ENCODE assay signal across 9 cellular contexts in genomic region chr11:61627831-61628753, GRCh38. TPM values are rescaled to one million over a fixed set of nuclear protein-coding genes. Genes with fewer than 3 reads are reported as not detected.
DNase-seq lines count a peak whose midpoint lies in the region; ATAC-seq, FAIRE-seq and TF ChIP-seq lines count a peak whose summit lies in the region.
"Had no signal": no experiment of that assay in that cellular context is flagged by ENCODE, and none has a peak within 500 bp of the region (broad histone marks: within the 10 kb centered on the region; RNA-seq: fewer than 3 reads in every experiment).

No MANE protein-coding gene starts in this region.

- H3K9me3 ChIP-seq in OCI-LY7 (ENCODE audit: low read length), result no peaks in the 10 kb centered on the region
- H3K9me3 ChIP-seq in astrocyte (ENCODE audit: insufficient read depth, low read depth, low read length), result no peaks in the 10 kb centered on the region
- H3K9me3 ChIP-seq in hepatocyte (ENCODE audit: low read depth), result no peaks in the 10 kb centered on the region

- no peak for FAIRE-seq in astrocyte (lab: Jason Lieb, UNC)

- intact Hi-C loops in OCI-LY7 (cut with micrococcal nuclease; ENCODE audit: unreplicated experiment), result no loop called here

- H4K20me1 ChIP-seq in OCI-LY7 (ENCODE audit: insufficient read depth, low read length), result no peaks in the 10 kb centered on the region
- H4K20me1 ChIP-seq in astrocyte (ENCODE audit: insufficient read depth, low read length), result no peaks in the 10 kb centered on the region
- no peaks in the 10 kb centered on the region for H4K20me1 ChIP-seq in hepatocyte (ENCODE audit: insufficient read depth, poor library complexity, severe bottlenecking)

- DNase-seq in Caki2 (ENCODE audit: low read depth) (peak; percentile 28), HPDE6-E6E7 (ENCODE audit: extremely low spot score) (peak; percentile 71), OCI-LY7 (ENCODE audit: low spot score) (peak; percentile 31), astrocyte (ENCODE audit: low read depth) (peak; percentile 40), hepatocyte (ENCODE audit: low spot score) (peak; percentile 89)
- DNase-seq in stimulated activated CD4-positive, alpha-beta T cell treated with anti-CD3 and anti-CD28 coated beads, Interleukin-12 subunit alpha, Interleukin-12 subunit beta, amount 100 ng/mL, for 48 hours (ENCODE audit: low read depth in 2 of 3, low spot score in 1 of 3), result peak; percentile 11 to 41 (median 27)

- no peaks in the 10 kb centered on the region for H3K27me3 ChIP-seq in astrocyte (ENCODE audit: insufficient read depth, low read length)
- no peaks in the 10 kb centered on the region for H3K27me3 ChIP-seq in hepatocyte

- H3K36me3 ChIP-seq in OCI-LY7 (ENCODE audit: insufficient read depth, low read length) (no peaks in the 10 kb centered on the region), astrocyte (ENCODE audit: insufficient read depth, low read length) (no peaks in the 10 kb centered on the region), hepatocyte (replicated peaks; ENCODE audit: insufficient read depth, low read depth) (no peaks in the 10 kb centered on the region)

- no peak overlapping the region for H3K4me2 ChIP-seq in OCI-LY7 (ENCODE audit: low read length)
- H3K4me2 ChIP-seq in astrocyte (ENCODE audit: low read length), result no peak overlapping the region
- H3K4me2 ChIP-seq in hepatocyte, result no peak overlapping the region

- no peaks in the 10 kb centered on the region for H3K9me2 ChIP-seq in OCI-LY7 (ENCODE audit: insufficient read depth, low read length)
- H3K9me2 ChIP-seq in hepatocyte (replicated peaks; ENCODE audit: insufficient read depth), result no peaks in the 10 kb centered on the region

- H2AFZ ChIP-seq in OCI-LY7 (ENCODE audit: low read length) (no peak overlapping the region), astrocyte (ENCODE audit: low read depth, low read length) (no peak overlapping the region), hepatocyte (no peak overlapping the region)

- peak; percentile 79 for TF ChIP-seq CTCF in OCI-LY7 (conservative IDR thresholded peaks at IDR 0.05; ENCODE audit: low read length)
- peak; percentile 90 for TF ChIP-seq CTCF in astrocyte (IDR thresholded peaks at IDR 0.05; ENCODE audit: insufficient read depth, low read depth, low read length)
- TF ChIP-seq CTCF in hepatocyte (IDR thresholded peaks at IDR 0.05; ENCODE audit: poor library complexity), result peak; percentile 74

- 62% methylated on average over 15 of the region's 15 CpGs for WGBS in hepatocyte (ENCODE audit: low lambda C conversion rate, missing lambda C conversion rate)

- peaks cover 36% of the 10 kb centered on the region for H3K27me3 Mint-ChIP-seq in astrocyte (ENCODE audit: low read depth, unreplicated experiment)

- no peaks in the 10 kb centered on the region for H3K4me1 ChIP-seq in OCI-LY7 (ENCODE audit: insufficient read depth, low read length, poor library complexity, severe bottlenecking)
- peaks cover 14% of the 10 kb centered on the region for H3K4me1 ChIP-seq in astrocyte (ENCODE audit: insufficient read depth, low read length)
- peaks cover 30% of the 10 kb centered on the region for H3K4me1 ChIP-seq in hepatocyte (ENCODE audit: insufficient read depth)

- in situ Hi-C loops in Caki2 (cut with HindIII; ENCODE audit: low pct_unique_long_range_greater_than_20kb, low sequenced_read_pairs), result no loop called here

- H3K9ac ChIP-seq in astrocyte (ENCODE audit: low read length), result no peak overlapping the region

- peaks cover 24% of the 10 kb centered on the region for H3K4me1 Mint-ChIP-seq in astrocyte (ENCODE audit: low read depth, unreplicated experiment)

- H3K9me3 Mint-ChIP-seq in astrocyte (ENCODE audit: unreplicated experiment), result no peaks in the 10 kb centered on the region
- H3K9me3 Mint-ChIP-seq: natural killer cell treated with Interleukin-12 subunit alpha and Interleukin-12 subunit beta and Interleukin-15 and Interleukin-18, amount 100 ng/mL, for 72 hours had no signal

- POLR2A ChIA-PET in OCI-LY7 (lab: Charles Lee), result no interaction called here

- H3K27ac Mint-ChIP-seq in astrocyte (ENCODE audit: unreplicated experiment), result peak overlapping the region; percentile 72
- H3K27ac Mint-ChIP-seq: natural killer cell treated with Interleukin-12 subunit alpha and Interleukin-12 subunit beta and Interleukin-15 and Interleukin-18, amount 100 ng/mL, for 72 hours had no signal

- ATAC-seq in GM21423 (IDR thresholded peaks at IDR 0.05; ENCODE audit: unreplicated experiment) (no peak), GM18868 (IDR thresholded peaks at IDR 0.05; ENCODE audit: unreplicated experiment) (no peak)

- no peak overlapping the region for H3K4me3 ChIP-seq in OCI-LY7 (ENCODE audit: low read depth, low read length, poor library complexity, severe bottlenecking)
- no peak overlapping the region for H3K4me3 ChIP-seq in astrocyte (ENCODE audit: insufficient read depth, low read depth, low read length)
- no peak overlapping the region for H3K4me3 ChIP-seq in hepatocyte

- peaks cover 6% of the 10 kb centered on the region for H3K36me3 Mint-ChIP-seq in astrocyte (ENCODE audit: low read depth, unreplicated experiment)
- H3K36me3 Mint-ChIP-seq: natural killer cell treated with Interleukin-12 subunit alpha and Interleukin-12 subunit beta and Interleukin-15 and Interleukin-18, amount 100 ng/mL, for 72 hours had no signal

- CTCF ChIA-PET in OCI-LY7 (lab: Charles Lee; ENCODE audit: unreplicated experiment), result no interaction called here

- H3K79me2 ChIP-seq in OCI-LY7 (ENCODE audit: insufficient read depth, low read depth, low read length), result no peaks in the 10 kb centered on the region
- no peaks in the 10 kb centered on the region for H3K79me2 ChIP-seq in astrocyte (ENCODE audit: insufficient read depth, low read length)
- no peaks in the 10 kb centered on the region for H3K79me2 ChIP-seq in hepatocyte

- no peak overlapping the region for H3K27ac ChIP-seq in OCI-LY7 (ENCODE audit: low read depth, low read length, poor library complexity, severe bottlenecking)
- no peak overlapping the region for H3K27ac ChIP-seq in astrocyte (ENCODE audit: low read depth, low read length)
- H3K27ac ChIP-seq in hepatocyte, result peak overlapping the region; percentile 96

- H3K4me3 Mint-ChIP-seq in astrocyte (ENCODE audit: unreplicated experiment), result no peak overlapping the region
- H3K4me3 Mint-ChIP-seq: natural killer cell treated with Interleukin-12 subunit alpha and Interleukin-12 subunit beta and Interleukin-15 and Interleukin-18, amount 100 ng/mL, for 72 hours had no signal

- BruUV-seq in OCI-LY7 (replicated peaks; lab: Mats Ljungman, UMichigan), result no TSS peak

RNA-seq across cellular contexts. Expression of gene SYT7, which starts 47.2 kb away (rescaled TPM):
- total RNA-seq in Caki2 (2014; rRNA removed; shearing (Covaris generic); ENCODE audit: low replicate concordance), result 0.41 and 2.0 TPM in 2 replicates
- total RNA-seq in OCI-LY7 (2014; rRNA removed; shearing (Covaris generic)), result not detected in 2 replicates
- total RNA-seq in OCI-LY7 (2022) (not detected in 2 replicates), astrocyte (3.7 and 3.8 TPM in 2 replicates), hepatocyte (13.5 and 15.5 TPM in 2 replicates)
- 8.7 and 11.3 TPM in 2 replicates for polyA plus RNA-seq in hepatocyte
- total RNA-seq: natural killer cell treated with Interleukin-12 subunit alpha and Interleukin-12 subunit beta and Interleukin-15 and Interleukin-18, amount 100 ng/mL, for 72 hours had no signal

RNA-seq across cellular contexts. Expression of gene DAGLA, which starts 52.1 kb away (rescaled TPM):
- 0.74 and 2.4 TPM in 2 replicates for total RNA-seq in Caki2 (2014; rRNA removed; shearing (Covaris generic); ENCODE audit: low replicate concordance)
- not detected in 2 replicates for total RNA-seq in OCI-LY7 (2014; rRNA removed; shearing (Covaris generic))
- total RNA-seq in OCI-LY7 (2022), result not detected in 2 replicates
- total RNA-seq in astrocyte, result 5.5 and 5.6 TPM in 2 replicates
- 5.5 and 8.9 TPM in 2 replicates for total RNA-seq in hepatocyte
- polyA plus RNA-seq in hepatocyte, result 7.4 and 8.3 TPM in 2 replicates

Comparison
In these comparisons a context has a peak if more than half of its experiments do, and no peak if none do; other contexts are left out.
1. DNase-seq: peak in every context shown above with its lines; median percentile 89 in hepatocyte; 71 in HPDE6-E6E7; 40 in astrocyte; 31 in OCI-LY7; 28 in Caki2; 27 in stimulated activated CD4-positive, alpha-beta T cell treated with anti-CD3 and anti-CD28 coated beads, Interleukin-12 subunit alpha, Interleukin-12 subunit beta, amount 100 ng/mL, for 48 hours.